ENCODE assay signal across 1 cellular context in the genomic region with DNA sequence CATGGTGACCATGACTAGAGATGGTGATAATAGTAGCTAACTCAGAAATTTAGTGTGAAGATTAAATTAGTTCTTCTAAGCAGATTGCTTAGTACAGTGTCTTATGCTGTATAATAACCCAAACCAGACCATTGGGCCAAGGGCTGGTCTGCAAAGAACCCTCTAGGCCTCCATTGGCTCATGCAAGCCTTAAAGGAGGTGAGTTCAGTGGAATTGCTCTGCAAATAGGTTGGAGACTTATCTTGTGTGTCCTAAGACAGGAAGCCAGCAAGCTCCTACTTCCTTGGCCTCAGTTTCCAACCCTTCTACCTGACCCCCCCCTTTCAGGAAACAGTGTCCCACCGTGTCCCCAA.
TF ChIP-seq lines count a peak whose summit lies in the region.

No MANE protein-coding gene starts in this region.

TF ChIP-seq in GM23338, 12 proteins besides CTCF, POLR2A, EP300 and RAD21 (continued from another document):
- TF ChIP-seq, protein P1, sequence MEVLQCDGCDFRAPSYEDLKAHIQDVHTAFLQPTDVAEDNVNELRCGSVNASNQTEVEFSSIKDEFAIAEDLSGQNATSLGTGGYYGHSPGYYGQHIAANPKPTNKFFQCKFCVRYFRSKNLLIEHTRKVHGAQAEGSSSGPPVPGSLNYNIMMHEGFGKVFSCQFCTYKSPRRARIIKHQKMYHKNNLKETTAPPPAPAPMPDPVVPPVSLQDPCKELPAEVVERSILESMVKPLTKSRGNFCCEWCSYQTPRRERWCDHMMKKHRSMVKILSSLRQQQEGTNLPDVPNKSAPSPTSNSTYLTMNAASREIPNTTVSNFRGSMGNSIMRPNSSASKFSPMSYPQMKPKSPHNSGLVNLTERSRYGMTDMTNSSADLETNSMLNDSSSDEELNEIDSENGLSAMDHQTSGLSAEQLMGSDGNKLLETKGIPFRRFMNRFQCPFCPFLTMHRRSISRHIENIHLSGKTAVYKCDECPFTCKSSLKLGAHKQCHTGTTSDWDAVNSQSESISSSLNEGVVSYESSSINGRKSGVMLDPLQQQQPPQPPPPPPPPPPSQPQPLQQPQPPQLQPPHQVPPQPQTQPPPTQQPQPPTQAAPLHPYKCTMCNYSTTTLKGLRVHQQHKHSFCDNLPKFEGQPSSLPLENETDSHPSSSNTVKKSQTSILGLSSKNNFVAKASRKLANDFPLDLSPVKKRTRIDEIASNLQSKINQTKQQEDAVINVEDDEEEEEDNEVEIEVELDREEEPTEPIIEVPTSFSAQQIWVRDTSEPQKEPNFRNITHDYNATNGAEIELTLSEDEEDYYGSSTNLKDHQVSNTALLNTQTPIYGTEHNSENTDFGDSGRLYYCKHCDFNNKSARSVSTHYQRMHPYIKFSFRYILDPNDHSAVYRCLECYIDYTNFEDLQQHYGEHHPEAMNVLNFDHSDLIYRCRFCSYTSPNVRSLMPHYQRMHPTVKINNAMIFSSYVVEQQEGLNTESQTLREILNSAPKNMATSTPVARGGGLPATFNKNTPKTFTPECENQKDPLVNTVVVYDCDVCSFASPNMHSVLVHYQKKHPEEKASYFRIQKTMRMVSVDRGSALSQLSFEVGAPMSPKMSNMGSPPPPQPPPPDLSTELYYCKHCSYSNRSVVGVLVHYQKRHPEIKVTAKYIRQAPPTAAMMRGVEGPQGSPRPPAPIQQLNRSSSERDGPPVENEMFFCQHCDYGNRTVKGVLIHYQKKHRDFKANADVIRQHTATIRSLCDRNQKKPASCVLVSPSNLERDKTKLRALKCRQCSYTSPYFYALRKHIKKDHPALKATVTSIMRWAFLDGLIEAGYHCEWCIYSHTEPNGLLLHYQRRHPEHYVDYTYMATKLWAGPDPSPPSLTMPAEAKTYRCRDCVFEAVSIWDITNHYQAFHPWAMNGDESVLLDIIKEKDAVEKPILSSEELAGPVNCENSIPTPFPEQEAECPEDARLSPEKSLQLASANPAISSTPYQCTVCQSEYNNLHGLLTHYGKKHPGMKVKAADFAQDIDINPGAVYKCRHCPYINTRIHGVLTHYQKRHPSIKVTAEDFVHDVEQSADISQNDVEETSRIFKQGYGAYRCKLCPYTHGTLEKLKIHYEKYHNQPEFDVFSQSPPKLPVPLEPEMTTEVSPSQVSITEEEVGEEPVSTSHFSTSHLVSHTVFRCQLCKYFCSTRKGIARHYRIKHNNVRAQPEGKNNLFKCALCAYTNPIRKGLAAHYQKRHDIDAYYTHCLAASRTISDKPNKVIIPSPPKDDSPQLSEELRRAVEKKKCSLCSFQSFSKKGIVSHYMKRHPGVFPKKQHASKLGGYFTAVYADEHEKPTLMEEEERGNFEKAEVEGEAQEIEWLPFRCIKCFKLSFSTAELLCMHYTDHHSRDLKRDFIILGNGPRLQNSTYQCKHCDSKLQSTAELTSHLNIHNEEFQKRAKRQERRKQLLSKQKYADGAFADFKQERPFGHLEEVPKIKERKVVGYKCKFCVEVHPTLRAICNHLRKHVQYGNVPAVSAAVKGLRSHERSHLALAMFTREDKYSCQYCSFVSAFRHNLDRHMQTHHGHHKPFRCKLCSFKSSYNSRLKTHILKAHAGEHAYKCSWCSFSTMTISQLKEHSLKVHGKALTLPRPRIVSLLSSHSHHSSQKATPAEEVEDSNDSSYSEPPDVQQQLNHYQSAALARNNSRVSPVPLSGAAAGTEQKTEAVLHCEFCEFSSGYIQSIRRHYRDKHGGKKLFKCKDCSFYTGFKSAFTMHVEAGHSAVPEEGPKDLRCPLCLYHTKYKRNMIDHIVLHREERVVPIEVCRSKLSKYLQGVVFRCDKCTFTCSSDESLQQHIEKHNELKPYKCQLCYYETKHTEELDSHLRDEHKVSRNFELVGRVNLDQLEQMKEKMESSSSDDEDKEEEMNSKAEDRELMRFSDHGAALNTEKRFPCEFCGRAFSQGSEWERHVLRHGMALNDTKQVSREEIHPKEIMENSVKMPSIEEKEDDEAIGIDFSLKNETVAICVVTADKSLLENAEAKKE (CRISPR knock-in tag; IDR thresholded peaks at IDR 0.05): no peak
- TF ChIP-seq EZH2phosphoT487 (IDR thresholded peaks at IDR 0.05; ENCODE audit: unreplicated experiment) (no peak), JUNB (IDR thresholded peaks at IDR 0.05; ENCODE audit: unreplicated experiment) (no peak), EZH2 (IDR thresholded peaks at IDR 0.05; ENCODE audit: low read depth, unreplicated experiment) (no peak), ZNF331 (CRISPR knock-in tag; IDR thresholded peaks at IDR 0.05; ENCODE audit: low read depth) (no peak), STAT1 (IDR thresholded peaks at IDR 0.05; ENCODE audit: unreplicated experiment) (no peak), POLR2AphosphoS5 (IDR thresholded peaks at IDR 0.05; ENCODE audit: low read depth) (no peak)
- TF ChIP-seq, protein P2, sequence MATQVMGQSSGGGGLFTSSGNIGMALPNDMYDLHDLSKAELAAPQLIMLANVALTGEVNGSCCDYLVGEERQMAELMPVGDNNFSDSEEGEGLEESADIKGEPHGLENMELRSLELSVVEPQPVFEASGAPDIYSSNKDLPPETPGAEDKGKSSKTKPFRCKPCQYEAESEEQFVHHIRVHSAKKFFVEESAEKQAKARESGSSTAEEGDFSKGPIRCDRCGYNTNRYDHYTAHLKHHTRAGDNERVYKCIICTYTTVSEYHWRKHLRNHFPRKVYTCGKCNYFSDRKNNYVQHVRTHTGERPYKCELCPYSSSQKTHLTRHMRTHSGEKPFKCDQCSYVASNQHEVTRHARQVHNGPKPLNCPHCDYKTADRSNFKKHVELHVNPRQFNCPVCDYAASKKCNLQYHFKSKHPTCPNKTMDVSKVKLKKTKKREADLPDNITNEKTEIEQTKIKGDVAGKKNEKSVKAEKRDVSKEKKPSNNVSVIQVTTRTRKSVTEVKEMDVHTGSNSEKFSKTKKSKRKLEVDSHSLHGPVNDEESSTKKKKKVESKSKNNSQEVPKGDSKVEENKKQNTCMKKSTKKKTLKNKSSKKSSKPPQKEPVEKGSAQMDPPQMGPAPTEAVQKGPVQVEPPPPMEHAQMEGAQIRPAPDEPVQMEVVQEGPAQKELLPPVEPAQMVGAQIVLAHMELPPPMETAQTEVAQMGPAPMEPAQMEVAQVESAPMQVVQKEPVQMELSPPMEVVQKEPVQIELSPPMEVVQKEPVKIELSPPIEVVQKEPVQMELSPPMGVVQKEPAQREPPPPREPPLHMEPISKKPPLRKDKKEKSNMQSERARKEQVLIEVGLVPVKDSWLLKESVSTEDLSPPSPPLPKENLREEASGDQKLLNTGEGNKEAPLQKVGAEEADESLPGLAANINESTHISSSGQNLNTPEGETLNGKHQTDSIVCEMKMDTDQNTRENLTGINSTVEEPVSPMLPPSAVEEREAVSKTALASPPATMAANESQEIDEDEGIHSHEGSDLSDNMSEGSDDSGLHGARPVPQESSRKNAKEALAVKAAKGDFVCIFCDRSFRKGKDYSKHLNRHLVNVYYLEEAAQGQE (IDR thresholded peaks at IDR 0.05; ENCODE audit: unreplicated experiment): no peak
TF ChIP-seq in GM23338: peak in this region for 0.
